ENCODE assay signal across 8 cellular contexts in the genomic region with DNA sequence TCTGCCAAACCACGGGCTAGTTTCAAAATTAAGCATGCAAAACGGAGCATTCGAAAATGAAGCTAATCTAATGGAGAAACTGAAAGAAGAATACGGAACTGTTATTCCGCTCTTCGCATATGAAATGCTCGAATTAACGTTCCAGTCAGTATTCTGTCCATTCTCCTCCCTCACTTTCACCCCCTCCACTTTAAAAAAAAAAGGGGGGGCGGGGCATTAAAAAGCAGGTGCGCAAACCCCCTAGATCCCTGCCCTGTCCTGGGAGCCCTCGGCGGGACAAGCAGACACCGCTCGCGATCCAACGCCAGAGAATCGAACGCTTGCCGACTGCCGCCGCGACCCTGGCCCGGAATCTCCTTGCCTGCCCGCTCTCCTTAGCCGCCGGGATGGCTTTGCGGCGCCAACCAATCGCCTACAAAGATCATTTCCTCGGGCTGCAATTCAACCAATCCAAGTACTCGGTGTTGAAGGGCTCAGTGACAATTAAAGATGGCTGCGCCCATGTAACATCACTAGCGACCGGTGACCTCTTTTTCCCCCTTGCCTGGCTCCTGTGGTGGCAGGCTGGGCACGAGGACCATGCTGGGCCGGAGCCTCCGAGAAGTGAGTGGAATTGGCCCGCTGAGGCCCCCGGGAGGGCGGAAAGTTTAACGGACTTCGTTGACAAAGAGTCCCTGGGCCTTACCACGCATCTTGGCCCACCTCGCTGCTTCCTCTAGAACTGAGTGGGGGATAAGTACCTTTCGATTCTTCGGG. TPM values are rescaled to one million over a fixed set of nuclear protein-coding genes. Genes with fewer than 3 reads are reported as not detected.
DNase-seq lines count a peak whose midpoint lies in the region; ATAC-seq, FAIRE-seq and TF ChIP-seq lines count a peak whose summit lies in the region.

QRSL1 (plus strand) TSS at position 476 of the 756 bp plus-strand sequence; CDS start at position 580, 104 bp downstream.
A gene with protein sequence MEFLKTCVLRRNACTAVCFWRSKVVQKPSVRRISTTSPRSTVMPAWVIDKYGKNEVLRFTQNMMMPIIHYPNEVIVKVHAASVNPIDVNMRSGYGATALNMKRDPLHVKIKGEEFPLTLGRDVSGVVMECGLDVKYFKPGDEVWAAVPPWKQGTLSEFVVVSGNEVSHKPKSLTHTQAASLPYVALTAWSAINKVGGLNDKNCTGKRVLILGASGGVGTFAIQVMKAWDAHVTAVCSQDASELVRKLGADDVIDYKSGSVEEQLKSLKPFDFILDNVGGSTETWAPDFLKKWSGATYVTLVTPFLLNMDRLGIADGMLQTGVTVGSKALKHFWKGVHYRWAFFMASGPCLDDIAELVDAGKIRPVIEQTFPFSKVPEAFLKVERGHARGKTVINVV (minus strand): TSS at position 396 of the 756 bp plus-strand sequence. CDS start 477 bp downstream, outside the sequence.

- H3K36me3 ChIP-seq in adipocyte (ENCODE audit: control insufficient read depth, insufficient read depth, low read length, severe bottlenecking): no peaks in the 10 kb centered on the region

- peaks cover 17% of the 10 kb centered on the region for H3K4me1 Mint-ChIP-seq in type B pancreatic cell (ENCODE audit: unreplicated experiment)

- peak; percentile 69 for ATAC-seq in HG02763 (IDR thresholded peaks at IDR 0.05; ENCODE audit: unreplicated experiment)

- intact Hi-C loops in cardiac septum (cut with DNase I): no loop called here

- peak within 1 kb of the TSS; percentile 94 for H3K27ac Mint-ChIP-seq in type B pancreatic cell

- peaks cover 9% of the 10 kb centered on the region for H3K36me3 Mint-ChIP-seq in type B pancreatic cell

- TF ChIP-seq POLR2A in GM12891 (IDR thresholded peaks at IDR 0.05; ENCODE audit: low read depth, low read length): peak; percentile 77

- peak; percentile 68 for DNase-seq in GM12891 (ENCODE audit: insufficient read length, low spot score)
- DNase-seq in NCI-H1417 (lab: John Stamatoyannopoulos, UW): peak; percentile 90 to 97 (median 92)
- DNase-seq in SW480 (ENCODE audit: low spot score): peak; percentile 88
- DNase-seq in adipocyte (ENCODE audit: low read depth): peak; percentile 96
- DNase-seq in cardiac septum (ENCODE audit: low spot score): peak; percentile 90
- DNase-seq in pons (ENCODE audit: low spot score): peak; percentile 95
- DNase-seq in type B pancreatic cell (ENCODE audit: extremely low spot score, unreplicated experiment): peak; percentile 89

- no peaks in the 10 kb centered on the region for H3K9me3 ChIP-seq in adipocyte (ENCODE audit: control insufficient read depth, low read length)

- peak; percentile 92 for FAIRE-seq in GM12891 (lab: Jason Lieb, UNC)

- no peak for TF ChIP-seq CTCF in type B pancreatic cell (conservative IDR thresholded peaks at IDR 0.05)

- peaks cover 13% of the 10 kb centered on the region for H3K4me1 ChIP-seq in adipocyte (ENCODE audit: control insufficient read depth, insufficient read depth, low read length)

- H3K9ac ChIP-seq in adipocyte (ENCODE audit: low read length): peak within 1 kb of the TSS; percentile 95

- H3K4me3 ChIP-seq in adipocyte (ENCODE audit: low read length): peak within 1 kb of the TSS; percentile 99

- H3K4me3 Mint-ChIP-seq in type B pancreatic cell: peak within 1 kb of the TSS; percentile 98

- no peaks in the 10 kb centered on the region for H3K27me3 ChIP-seq in adipocyte (replicated peaks; ENCODE audit: control insufficient read depth, insufficient read depth, low read length)

- no peaks in the 10 kb centered on the region for H3K27me3 Mint-ChIP-seq in type B pancreatic cell

- H3K9me3 Mint-ChIP-seq in type B pancreatic cell: no peaks in the 10 kb centered on the region

TF ChIP-seq in GM12891, 5 proteins besides CTCF, POLR2A, EP300 and RAD21:
- TF ChIP-seq POU2F2 (IDR thresholded peaks at IDR 0.05; ENCODE audit: low read depth, low read length) (peak; percentile 42), TAF1 (IDR thresholded peaks at IDR 0.05; ENCODE audit: low read depth, low read length) (peak; percentile 75), POLR2AphosphoS5 (IDR thresholded peaks at IDR 0.05; ENCODE audit: low read depth, low read length) (peak; percentile 67; the same call in 1 of the 2 replicates), PAX5 (IDR thresholded peaks at IDR 0.05; ENCODE audit: insufficient read depth, low read length, severe bottlenecking) (no peak), SPI1 (IDR thresholded peaks at IDR 0.05; ENCODE audit: low read depth, low read length) (peak; percentile 76)

RNA-seq across cellular contexts. Expression of gene QRSL1, which starts in this region (rescaled TPM):
- 7.3 TPM for polyA plus RNA-seq in GM12891 (2012; ENCODE audit: low read depth, missing spikeins)
- total RNA-seq in cardiac septum (12.1 TPM), type B pancreatic cell (ENCODE audit: low replicate concordance) (18.3 and 19.8 TPM in 2 replicates)

RNA-seq across cellular contexts. Expression of the second gene that starts in this region (rescaled TPM):
- 6.8 TPM for polyA plus RNA-seq in GM12891 (2012; ENCODE audit: low read depth, missing spikeins)
- total RNA-seq in cardiac septum (10.4 TPM), type B pancreatic cell (ENCODE audit: low replicate concordance) (7.1 and 8.6 TPM in 2 replicates)

Comparison
In these comparisons a context has a peak if more than half of its experiments do, and no peak if none do; other contexts are left out.
1. Peak in every context shown above with its lines: DNase-seq, ATAC-seq and H3K4me3 ChIP-seq.